8 cellular contexts compared by ENCODE assay signal in genomic region chr1:236284291-236284711, GRCh38. TPM values are rescaled to one million over a fixed set of nuclear protein-coding genes. Genes with fewer than 3 reads are reported as not detected.
DNase-seq lines count a peak whose midpoint lies in the region; ATAC-seq and TF ChIP-seq lines count a peak whose summit lies in the region.

No MANE protein-coding gene starts in this region.

- H3K4me2 ChIP-seq in DOHH2 (ENCODE audit: low read length), result peak overlapping the region; percentile 96

- peak overlapping the region; percentile 97 for H3K27ac ChIP-seq in DOHH2 (ENCODE audit: low read depth, low read length)

- H3K79me2 ChIP-seq in DOHH2 (ENCODE audit: control insufficient read depth, low read length), result peaks cover 25% of the 10 kb centered on the region

- H3K9me2 ChIP-seq in DOHH2 (replicated peaks; ENCODE audit: control insufficient read depth, low read length), result no peaks in the 10 kb centered on the region

- peaks cover 60% of the 10 kb centered on the region for H3K4me1 ChIP-seq in DOHH2 (ENCODE audit: control insufficient read depth, low read length)

- H3K4me3 ChIP-seq in DOHH2 (ENCODE audit: low read length), result peak overlapping the region; percentile 90

- H3K27me3 ChIP-seq in DOHH2 (ENCODE audit: control insufficient read depth, low read length), result no peaks in the 10 kb centered on the region

- H3K9me3 ChIP-seq in DOHH2 (ENCODE audit: control insufficient read depth, insufficient read depth, low read length), result no peaks in the 10 kb centered on the region

- H3K36me3 ChIP-seq in DOHH2 (ENCODE audit: control insufficient read depth, low read length), result peaks cover 9% of the 10 kb centered on the region; the same call in 1 of the 2 replicates

- TF ChIP-seq CTCF in DOHH2 (IDR thresholded peaks at IDR 0.05; ENCODE audit: low read depth, low read length, poor library complexity, severe bottlenecking), result no peak
- TF ChIP-seq CTCF in omental fat pad (IDR thresholded peaks at IDR 0.05), result no peak

- peaks cover 34% of the 10 kb centered on the region for H3F3A ChIP-seq in DOHH2 (ENCODE audit: control insufficient read depth, insufficient read depth)

- ATAC-seq in GM19397 (IDR thresholded peaks at IDR 0.05; ENCODE audit: unreplicated experiment), result peak; percentile 34
- peak; percentile 43 for ATAC-seq in HG03196 (IDR thresholded peaks at IDR 0.05; ENCODE audit: unreplicated experiment)
- ATAC-seq in GM19324 (IDR thresholded peaks at IDR 0.05; ENCODE audit: low FRiP score, unreplicated experiment), result no peak
- no peak for ATAC-seq in omental fat pad (ENCODE audit: low FRiP score)

- no peaks in the 10 kb centered on the region for H4K20me1 ChIP-seq in DOHH2 (ENCODE audit: control insufficient read depth, insufficient read depth, low read depth, low read length)

- DNase-seq in activated CD4-positive, alpha-beta T cell treated with anti-CD3 and anti-CD28 coated beads, Interleukin-2, amount 50 U/mL, for 48 hours, result peak; percentile 18 to 35
- DNase-seq in omental fat pad (ENCODE audit: low spot score) (no peak), NCI-H510A (lab: John Stamatoyannopoulos, UW) (no peak), NCI-H1417 (lab: John Stamatoyannopoulos, UW) (no peak)

RNA-seq across cellular contexts. Expression of gene ERO1B, which starts 2.5 kb away (rescaled TPM):
- total RNA-seq in omental fat pad, result 10 to 100 TPM in 2 of 4 donors, 1 to 10 TPM in 2; 7.7 to 14.8 (median 10.9) TPM

Comparison
In these comparisons a context has a peak if more than half of its experiments do, and no peak if none do; other contexts are left out.
1. ATAC-seq: peak in GM19397 (single experiment) and HG03196 (single experiment); none in GM19324 (single experiment) and omental fat pad (single experiment).
2. DNase-seq: peak in activated CD4-positive, alpha-beta T cell treated with anti-CD3 and anti-CD28 coated beads, Interleukin-2, amount 50 U/mL, for 48 hours (2 of 2); none in omental fat pad (single experiment), NCI-H510A (single experiment) and NCI-H1417 (0 of 3).